ENCODE assay signal across 1 cellular context in the genomic region with DNA sequence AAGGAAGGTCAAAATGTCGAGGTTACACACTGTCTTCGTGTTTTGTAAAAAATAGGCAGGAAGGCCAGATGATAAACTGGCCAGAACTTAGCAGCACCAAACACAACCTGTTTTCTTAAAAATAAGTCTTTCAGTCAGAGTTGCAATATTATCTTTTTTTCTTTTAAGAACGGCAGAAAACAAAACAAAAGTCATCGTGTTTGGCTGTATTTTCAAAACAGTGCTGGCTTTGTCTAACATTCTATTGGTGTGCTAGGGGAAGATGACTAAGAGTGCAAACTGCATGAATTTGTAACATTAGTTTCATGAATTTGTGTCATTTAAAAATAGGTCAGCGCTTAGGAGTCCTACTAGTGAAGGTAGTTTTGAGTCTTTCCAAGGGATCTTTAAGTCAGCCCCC.
TF ChIP-seq lines count a peak whose summit lies in the region.

No MANE protein-coding gene starts in this region.

TF ChIP-seq in GM23338, 12 proteins besides CTCF, POLR2A, EP300 and RAD21 (continued from another document):
- TF ChIP-seq, protein P1, sequence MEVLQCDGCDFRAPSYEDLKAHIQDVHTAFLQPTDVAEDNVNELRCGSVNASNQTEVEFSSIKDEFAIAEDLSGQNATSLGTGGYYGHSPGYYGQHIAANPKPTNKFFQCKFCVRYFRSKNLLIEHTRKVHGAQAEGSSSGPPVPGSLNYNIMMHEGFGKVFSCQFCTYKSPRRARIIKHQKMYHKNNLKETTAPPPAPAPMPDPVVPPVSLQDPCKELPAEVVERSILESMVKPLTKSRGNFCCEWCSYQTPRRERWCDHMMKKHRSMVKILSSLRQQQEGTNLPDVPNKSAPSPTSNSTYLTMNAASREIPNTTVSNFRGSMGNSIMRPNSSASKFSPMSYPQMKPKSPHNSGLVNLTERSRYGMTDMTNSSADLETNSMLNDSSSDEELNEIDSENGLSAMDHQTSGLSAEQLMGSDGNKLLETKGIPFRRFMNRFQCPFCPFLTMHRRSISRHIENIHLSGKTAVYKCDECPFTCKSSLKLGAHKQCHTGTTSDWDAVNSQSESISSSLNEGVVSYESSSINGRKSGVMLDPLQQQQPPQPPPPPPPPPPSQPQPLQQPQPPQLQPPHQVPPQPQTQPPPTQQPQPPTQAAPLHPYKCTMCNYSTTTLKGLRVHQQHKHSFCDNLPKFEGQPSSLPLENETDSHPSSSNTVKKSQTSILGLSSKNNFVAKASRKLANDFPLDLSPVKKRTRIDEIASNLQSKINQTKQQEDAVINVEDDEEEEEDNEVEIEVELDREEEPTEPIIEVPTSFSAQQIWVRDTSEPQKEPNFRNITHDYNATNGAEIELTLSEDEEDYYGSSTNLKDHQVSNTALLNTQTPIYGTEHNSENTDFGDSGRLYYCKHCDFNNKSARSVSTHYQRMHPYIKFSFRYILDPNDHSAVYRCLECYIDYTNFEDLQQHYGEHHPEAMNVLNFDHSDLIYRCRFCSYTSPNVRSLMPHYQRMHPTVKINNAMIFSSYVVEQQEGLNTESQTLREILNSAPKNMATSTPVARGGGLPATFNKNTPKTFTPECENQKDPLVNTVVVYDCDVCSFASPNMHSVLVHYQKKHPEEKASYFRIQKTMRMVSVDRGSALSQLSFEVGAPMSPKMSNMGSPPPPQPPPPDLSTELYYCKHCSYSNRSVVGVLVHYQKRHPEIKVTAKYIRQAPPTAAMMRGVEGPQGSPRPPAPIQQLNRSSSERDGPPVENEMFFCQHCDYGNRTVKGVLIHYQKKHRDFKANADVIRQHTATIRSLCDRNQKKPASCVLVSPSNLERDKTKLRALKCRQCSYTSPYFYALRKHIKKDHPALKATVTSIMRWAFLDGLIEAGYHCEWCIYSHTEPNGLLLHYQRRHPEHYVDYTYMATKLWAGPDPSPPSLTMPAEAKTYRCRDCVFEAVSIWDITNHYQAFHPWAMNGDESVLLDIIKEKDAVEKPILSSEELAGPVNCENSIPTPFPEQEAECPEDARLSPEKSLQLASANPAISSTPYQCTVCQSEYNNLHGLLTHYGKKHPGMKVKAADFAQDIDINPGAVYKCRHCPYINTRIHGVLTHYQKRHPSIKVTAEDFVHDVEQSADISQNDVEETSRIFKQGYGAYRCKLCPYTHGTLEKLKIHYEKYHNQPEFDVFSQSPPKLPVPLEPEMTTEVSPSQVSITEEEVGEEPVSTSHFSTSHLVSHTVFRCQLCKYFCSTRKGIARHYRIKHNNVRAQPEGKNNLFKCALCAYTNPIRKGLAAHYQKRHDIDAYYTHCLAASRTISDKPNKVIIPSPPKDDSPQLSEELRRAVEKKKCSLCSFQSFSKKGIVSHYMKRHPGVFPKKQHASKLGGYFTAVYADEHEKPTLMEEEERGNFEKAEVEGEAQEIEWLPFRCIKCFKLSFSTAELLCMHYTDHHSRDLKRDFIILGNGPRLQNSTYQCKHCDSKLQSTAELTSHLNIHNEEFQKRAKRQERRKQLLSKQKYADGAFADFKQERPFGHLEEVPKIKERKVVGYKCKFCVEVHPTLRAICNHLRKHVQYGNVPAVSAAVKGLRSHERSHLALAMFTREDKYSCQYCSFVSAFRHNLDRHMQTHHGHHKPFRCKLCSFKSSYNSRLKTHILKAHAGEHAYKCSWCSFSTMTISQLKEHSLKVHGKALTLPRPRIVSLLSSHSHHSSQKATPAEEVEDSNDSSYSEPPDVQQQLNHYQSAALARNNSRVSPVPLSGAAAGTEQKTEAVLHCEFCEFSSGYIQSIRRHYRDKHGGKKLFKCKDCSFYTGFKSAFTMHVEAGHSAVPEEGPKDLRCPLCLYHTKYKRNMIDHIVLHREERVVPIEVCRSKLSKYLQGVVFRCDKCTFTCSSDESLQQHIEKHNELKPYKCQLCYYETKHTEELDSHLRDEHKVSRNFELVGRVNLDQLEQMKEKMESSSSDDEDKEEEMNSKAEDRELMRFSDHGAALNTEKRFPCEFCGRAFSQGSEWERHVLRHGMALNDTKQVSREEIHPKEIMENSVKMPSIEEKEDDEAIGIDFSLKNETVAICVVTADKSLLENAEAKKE (CRISPR knock-in tag; IDR thresholded peaks at IDR 0.05) = no peak
- TF ChIP-seq JUNB (IDR thresholded peaks at IDR 0.05; ENCODE audit: unreplicated experiment) = no peak
- TF ChIP-seq, protein P2, sequence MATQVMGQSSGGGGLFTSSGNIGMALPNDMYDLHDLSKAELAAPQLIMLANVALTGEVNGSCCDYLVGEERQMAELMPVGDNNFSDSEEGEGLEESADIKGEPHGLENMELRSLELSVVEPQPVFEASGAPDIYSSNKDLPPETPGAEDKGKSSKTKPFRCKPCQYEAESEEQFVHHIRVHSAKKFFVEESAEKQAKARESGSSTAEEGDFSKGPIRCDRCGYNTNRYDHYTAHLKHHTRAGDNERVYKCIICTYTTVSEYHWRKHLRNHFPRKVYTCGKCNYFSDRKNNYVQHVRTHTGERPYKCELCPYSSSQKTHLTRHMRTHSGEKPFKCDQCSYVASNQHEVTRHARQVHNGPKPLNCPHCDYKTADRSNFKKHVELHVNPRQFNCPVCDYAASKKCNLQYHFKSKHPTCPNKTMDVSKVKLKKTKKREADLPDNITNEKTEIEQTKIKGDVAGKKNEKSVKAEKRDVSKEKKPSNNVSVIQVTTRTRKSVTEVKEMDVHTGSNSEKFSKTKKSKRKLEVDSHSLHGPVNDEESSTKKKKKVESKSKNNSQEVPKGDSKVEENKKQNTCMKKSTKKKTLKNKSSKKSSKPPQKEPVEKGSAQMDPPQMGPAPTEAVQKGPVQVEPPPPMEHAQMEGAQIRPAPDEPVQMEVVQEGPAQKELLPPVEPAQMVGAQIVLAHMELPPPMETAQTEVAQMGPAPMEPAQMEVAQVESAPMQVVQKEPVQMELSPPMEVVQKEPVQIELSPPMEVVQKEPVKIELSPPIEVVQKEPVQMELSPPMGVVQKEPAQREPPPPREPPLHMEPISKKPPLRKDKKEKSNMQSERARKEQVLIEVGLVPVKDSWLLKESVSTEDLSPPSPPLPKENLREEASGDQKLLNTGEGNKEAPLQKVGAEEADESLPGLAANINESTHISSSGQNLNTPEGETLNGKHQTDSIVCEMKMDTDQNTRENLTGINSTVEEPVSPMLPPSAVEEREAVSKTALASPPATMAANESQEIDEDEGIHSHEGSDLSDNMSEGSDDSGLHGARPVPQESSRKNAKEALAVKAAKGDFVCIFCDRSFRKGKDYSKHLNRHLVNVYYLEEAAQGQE (IDR thresholded peaks at IDR 0.05; ENCODE audit: unreplicated experiment) = no peak
- no peak for TF ChIP-seq NANOG (IDR thresholded peaks at IDR 0.05; ENCODE audit: borderline replicate concordance)
- TF ChIP-seq ZNF114 (CRISPR knock-in tag; IDR thresholded peaks at IDR 0.05) = no peak
